18 cellular contexts compared by ENCODE assay signal in the genomic region with DNA sequence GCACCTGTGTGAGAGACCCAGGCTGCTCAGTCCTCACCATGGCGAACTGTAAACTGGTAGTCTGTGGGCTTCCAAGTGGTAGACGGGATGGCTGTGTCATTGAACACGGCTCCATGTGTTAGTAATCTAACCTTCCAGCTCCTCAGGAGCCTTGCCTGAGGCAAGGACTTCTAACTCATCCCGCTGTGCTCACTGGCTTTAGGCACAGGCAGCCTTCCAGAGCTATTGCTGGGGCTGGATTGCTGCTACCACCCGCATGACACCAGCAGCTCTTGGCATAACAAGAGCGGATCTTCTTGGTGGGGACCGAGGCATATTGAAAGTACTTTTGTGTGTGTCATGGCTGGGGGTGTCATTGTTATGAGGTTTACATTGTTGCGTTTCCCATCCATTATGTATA.
DNase-seq lines count a peak whose midpoint lies in the region; ATAC-seq, FAIRE-seq and TF ChIP-seq lines count a peak whose summit lies in the region.
"Had no signal": no experiment of that assay in that cellular context is flagged by ENCODE, and none has a peak within 500 bp of the region (broad histone marks: within the 10 kb centered on the region; RNA-seq: fewer than 3 reads in every experiment).

No MANE protein-coding gene starts in this region.

- no peak overlapping the region for H3K18ac ChIP-seq in H1 (ENCODE audit: extremely low read depth, low read length)

- H3K27me3 ChIP-seq in H1 (replicated peaks in 1 of 4; ENCODE audit: control insufficient read depth in 3 of 4, extremely low read depth in 1 of 4, insufficient read depth in 3 of 4, low read length in 3 of 4), result no peaks in the 10 kb centered on the region
- H3K27me3 ChIP-seq: gastroesophageal sphincter, sigmoid colon, suprapubic skin, uterus had no signal

- no peak for TF ChIP-seq POLR2A in H1 (IDR thresholded peaks at IDR 0.05; ENCODE audit: control extremely low read depth in 1 of 2, low read depth in 2 of 2, low read length in 2 of 2)

- peak overlapping the region; percentile 92 for H2AFZ ChIP-seq in H1 (ENCODE audit: low read length)

- H3K79me2 ChIP-seq in H1 (ENCODE audit: control insufficient read depth in 1 of 2, insufficient read depth in 2 of 2, low read length in 2 of 2), result no peaks in the 10 kb centered on the region

- H3K9ac ChIP-seq in H1 (replicated peaks in 1 of 4; ENCODE audit: extremely low read depth in 1 of 4, low read depth in 3 of 4, low read length in 3 of 4), result no peak overlapping the region
- H3K9ac ChIP-seq: KMS-11 had no signal

- H4K8ac ChIP-seq in H1 (ENCODE audit: extremely low read depth, insufficient read depth, low read length), result 0 out of 2 replicates have a peak overlapping the region, but pooled peaks have one; percentile 4

- peaks cover 0 to 6% (median 5%) of the 10 kb centered on the region in 4 experiments; a peak in 4 of 7 replicates for H3K4me1 ChIP-seq in H1 (replicated peaks in 1 of 4; ENCODE audit: control insufficient read depth in 3 of 4, insufficient read depth in 4 of 4, low read length in 3 of 4)
- H3K4me1 ChIP-seq: Caco-2, gastroesophageal sphincter, sigmoid colon, uterus had no signal

- H3K79me1 ChIP-seq in H1 (ENCODE audit: low read depth, low read length), result no peaks in the 10 kb centered on the region

- peaks cover 2% of the 10 kb centered on the region; the same call in 1 of the 2 replicates for H3K23me2 ChIP-seq in H1 (ENCODE audit: low read depth, low read length)

- no peaks in the 10 kb centered on the region for H3K36me3 ChIP-seq in H1 (ENCODE audit: control insufficient read depth in 2 of 4, insufficient read depth in 4 of 4, low read length in 3 of 4)
- H3K36me3 ChIP-seq: gastroesophageal sphincter, sigmoid colon, suprapubic skin, uterus, WERI-Rb-1 had no signal

- H3K56ac ChIP-seq in H1 (replicated peaks; ENCODE audit: insufficient read length, low read depth, low read length), result no peak overlapping the region

- peak overlapping the region; percentile 29 for H2BK120ac ChIP-seq in H1 (replicated peaks; ENCODE audit: low read depth, low read length)

- no peak overlapping the region for H3K4ac ChIP-seq in H1 (replicated peaks; ENCODE audit: insufficient read length, low read depth, low read length)

- no peak overlapping the region for H3K14ac ChIP-seq in H1 (ENCODE audit: insufficient read length)

- intact Hi-C loops in posterior vena cava (cut with DNase I), result no loop called here

- no peak overlapping the region for H3K23ac ChIP-seq in H1 (ENCODE audit: insufficient read length)

- H4K20me1 ChIP-seq in H1 (replicated peaks in 1 of 2; ENCODE audit: control insufficient read depth in 1 of 2, insufficient read depth in 2 of 2, low read length in 2 of 2), result no peaks in the 10 kb centered on the region

- H2BK5ac ChIP-seq in H1 (ENCODE audit: low read depth, low read length), result 0 out of 2 replicates have a peak overlapping the region, but pooled peaks have one; percentile 55

- DNase-seq in NCI-H748 (lab: John Stamatoyannopoulos, UW; ENCODE audit: unreplicated experiment) (peak; percentile 55), NCI-H748 treated with DMSO at 0.1 percent for 48 hours (lab: John Stamatoyannopoulos, UW) (no peak), NCI-H146 treated with DMSO at 0.1 percent for 48 hours (lab: John Stamatoyannopoulos, UW; ENCODE audit: unreplicated experiment) (peak; percentile 75), H1 (ENCODE audit: low read depth in 1 of 2, low spot score in 2 of 2) (no peak), posterior vena cava (ENCODE audit: low spot score) (peak; percentile 73), DMS114 treated with DMSO at 0.1 percent for 48 hours (lab: John Stamatoyannopoulos, UW; ENCODE audit: unreplicated experiment) (no peak)
- DNase-seq: effector CD4-positive, alpha-beta T cell; SIG-M5; sigmoid colon; uterus had no signal

- H3K4me2 ChIP-seq in H1 (ENCODE audit: insufficient read depth in 1 of 2, low read depth in 2 of 2, low read length in 2 of 2), result no peak overlapping the region
- H3K4me2 ChIP-seq: KMS-11 had no signal

- H2BK12ac ChIP-seq in H1 (ENCODE audit: low read depth, low read length), result peak overlapping the region; percentile 11; the same call in 1 of the 2 replicates

- H2BK20ac ChIP-seq in H1 (ENCODE audit: low read length), result peak overlapping the region; percentile 4; the same call in 1 of the 2 replicates

- peak overlapping the region; percentile 67 for H4K91ac ChIP-seq in H1 (replicated peaks; ENCODE audit: insufficient read length, low read length)

- POLR2A ChIA-PET in H1 (lab: Charles Lee; ENCODE audit: partially characterized antibody), result no interaction called here

- no peak for TF ChIP-seq EP300 in H1 (IDR thresholded peaks at IDR 0.05; ENCODE audit: borderline replicate concordance in 1 of 2, low read depth in 2 of 2, low read length in 2 of 2)

- ATAC-seq in GM18519 (IDR thresholded peaks at IDR 0.05; ENCODE audit: low FRiP score, unreplicated experiment) (no peak), HG03571 (IDR thresholded peaks at IDR 0.05; ENCODE audit: unreplicated experiment) (no peak)
- ATAC-seq: gastroesophageal sphincter, T-helper 17 cell had no signal

- TF ChIP-seq CTCF in H1 (IDR thresholded peaks at IDR 0.05; ENCODE audit: control extremely low read depth in 1 of 3, insufficient read depth in 1 of 3, low read depth in 1 of 3, low read length in 3 of 3), result no peak

- no peak overlapping the region for H2BK15ac ChIP-seq in H1 (ENCODE audit: low read length)

- H3K9me3 ChIP-seq in H1 (ENCODE audit: insufficient read depth in 2 of 2, low read depth in 1 of 2, low read length in 1 of 2), result no peaks in the 10 kb centered on the region
- H3K9me3 ChIP-seq: Caco-2, gastroesophageal sphincter, sigmoid colon, suprapubic skin, uterus had no signal

- no peak for FAIRE-seq in H1 (lab: Jason Lieb, UNC)

- CTCF ChIA-PET in H1 (lab: Charles Lee; ENCODE audit: partially characterized antibody), result interaction anchor here (0.8 to 2.8 kb wide), 7 partner anchors 12 to 678 kb away, joined by 3 to 14 read pairs (median 3); no protein-coding TSS in a partner anchor

- no peak overlapping the region for H3K4me3 ChIP-seq in H1 (ENCODE audit: extremely low read depth in 1 of 4, insufficient read depth in 2 of 4, low read depth in 3 of 4, low read length in 4 of 4)
- H3K4me3 ChIP-seq: gastroesophageal sphincter, sigmoid colon, suprapubic skin, uterus had no signal

- H4K5ac ChIP-seq in H1 (ENCODE audit: insufficient read length, low read depth, low read length), result no peak overlapping the region

- TF ChIP-seq RAD21 in H1 (IDR thresholded peaks at IDR 0.05 in 1 of 2, conservative IDR thresholded peaks at IDR 0.05 in 1 of 2; ENCODE audit: low read depth in 2 of 2, low read length in 2 of 2), result no peak

- WGBS in H1 (ENCODE audit: extremely low coverage in 1 of 2, insufficient coverage in 1 of 2, insufficient read length in 1 of 2, insufficient replicate concordance in 2 of 2, low coverage in 1 of 2, low lambda C conversion rate in 2 of 2, missing lambda C conversion rate in 1 of 2), 2 experiments, result 88% methylated on average over 8 of the region's 8 CpGs; no CpG with 5 or more reads in 1 of the 2 experiments

- H2AK5ac ChIP-seq in H1 (ENCODE audit: low read depth, low read length), result no peak overlapping the region

- H3K27ac ChIP-seq in H1 (ENCODE audit: low read depth, low read length), result no peak overlapping the region
- H3K27ac ChIP-seq: gastroesophageal sphincter, KMS-11, sigmoid colon, suprapubic skin, uterus, WERI-Rb-1 had no signal

TF ChIP-seq in H1, 55 proteins besides CTCF, POLR2A, EP300 and RAD21:
- TF ChIP-seq, protein P1, sequence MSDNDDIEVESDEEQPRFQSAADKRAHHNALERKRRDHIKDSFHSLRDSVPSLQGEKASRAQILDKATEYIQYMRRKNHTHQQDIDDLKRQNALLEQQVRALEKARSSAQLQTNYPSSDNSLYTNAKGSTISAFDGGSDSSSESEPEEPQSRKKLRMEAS (IDR thresholded peaks at IDR 0.05), result no peak
- TF ChIP-seq BCL11A (IDR thresholded peaks at IDR 0.05; ENCODE audit: low read depth in 2 of 2, low read length in 2 of 2) (no peak), BACH1 (IDR thresholded peaks at IDR 0.05; ENCODE audit: low read length) (no peak), CEBPB (IDR thresholded peaks at IDR 0.05; ENCODE audit: low read depth, low read length) (no peak), FOSL1 (IDR thresholded peaks at IDR 0.05; ENCODE audit: insufficient read depth, low read depth, low read length) (no peak), SRF (IDR thresholded peaks at IDR 0.05; ENCODE audit: low read depth, low read length) (no peak), SP1 (IDR thresholded peaks at IDR 0.05; ENCODE audit: low read depth, low read length) (no peak), TBP (IDR thresholded peaks at IDR 0.05; ENCODE audit: low read depth, low read length) (no peak), KDM1A (IDR thresholded peaks at IDR 0.05; ENCODE audit: borderline replicate concordance, low read length) (no peak), TAF7 (optimal IDR thresholded peaks at IDR 0.05; ENCODE audit: borderline replicate concordance, low read depth, low read length) (no peak), ASH2L (IDR thresholded peaks at IDR 0.05; ENCODE audit: low read length) (no peak), RBBP5 (IDR thresholded peaks at IDR 0.05; ENCODE audit: borderline replicate concordance, low read depth, low read length) (no peak)
TF ChIP-seq in H1: peak in this region for 0.

Comparison
In these comparisons a context has a peak if more than half of its experiments do, and no peak if none do; other contexts are left out.
1. DNase-seq: peak in NCI-H748 (single experiment), NCI-H146 treated with DMSO at 0.1 percent for 48 hours (single experiment) and posterior vena cava (single experiment); none in NCI-H748 treated with DMSO at 0.1 percent for 48 hours (single experiment), H1 (0 of 2) and DMS114 treated with DMSO at 0.1 percent for 48 hours (single experiment).